40 cellular contexts compared by ENCODE assay signal in the genomic region with DNA sequence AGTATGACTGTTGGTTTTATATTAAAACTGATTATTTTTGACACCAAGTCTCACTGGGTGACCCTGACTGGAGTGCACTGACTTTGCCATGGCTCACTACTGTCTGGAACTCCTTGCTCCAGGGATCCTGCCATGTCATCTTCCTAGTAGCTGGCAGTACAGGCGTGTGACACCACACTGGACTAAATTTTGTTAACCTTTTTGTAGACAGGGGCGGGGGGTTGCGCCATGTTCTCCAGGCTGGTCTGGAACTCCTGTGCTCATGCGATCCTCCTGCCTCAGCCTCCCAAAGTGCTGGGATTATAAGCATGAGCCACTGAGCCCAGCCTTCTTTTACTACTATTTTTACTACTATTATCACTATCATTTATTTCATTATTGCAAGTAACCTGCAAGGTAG. TPM values are rescaled to one million over a fixed set of nuclear protein-coding genes. Genes with fewer than 3 reads are reported as not detected.
"Had no signal": no experiment of that assay in that cellular context is flagged by ENCODE, and none has a peak within 500 bp of the region (broad histone marks: within the 10 kb centered on the region; RNA-seq: fewer than 3 reads in every experiment).

No MANE protein-coding gene starts in this region.

- H3K4me3 ChIP-seq: ascending aorta, esophagus squamous epithelium, gastroesophageal sphincter had no signal

- H3K9me3 Mint-ChIP-seq: activated B cell treated with CpG ODN at 0.5 μM for 24 hours; activated CD8-positive, alpha-beta T cell treated with anti-CD3 and anti-CD28 coated beads for 36 hours; activated naive CD4-positive, alpha-beta T cell treated with anti-CD3 and anti-CD28 coated beads, Interleukin-2, amount 10 ng/mL, durations not matched to agents 7 days and 5 days; activated naive CD4-positive, alpha-beta T cell treated with anti-CD3 and anti-CD28 coated beads, Interleukin-2, amount 50 U/mL, for 72 hours; activated naive CD8-positive, alpha-beta T cell treated with anti-CD3 and anti-CD28 coated beads, Interleukin-2, amount 10 ng/mL, durations not matched to agents 7 days and 5 days; activated T-cell treated with anti-CD3 and anti-CD28 coated beads, Interleukin-2, amount 50 U/mL, for 24 hours; activated T-cell treated with anti-CD3 and anti-CD28 coated beads, Interleukin-2, amount 50 U/mL, for 72 hours; T-helper 2 cell treated with Interferon-gamma antibody and Interleukin-4, amounts not matched to agents 5 μg/mL and 100 μg/mL, for 36 hours had no signal

- H3K9me3 ChIP-seq: ascending aorta, esophagus squamous epithelium, gastroesophageal sphincter had no signal

- ATAC-seq: activated CD4-positive, CD25-positive, alpha-beta regulatory T cell treated with anti-CD3 and anti-CD28 coated beads, Interleukin-2, amount 50 U/mL, for 24 hours; activated CD8-positive, alpha-beta memory T cell treated with anti-CD3 and anti-CD28 coated beads, Interleukin-2, amount 10 ng/mL, durations not matched to agents 7 days and 5 days; activated CD8-positive, alpha-beta T cell treated with anti-CD3 and anti-CD28 coated beads for 36 hours; activated naive CD4-positive, alpha-beta T cell treated with anti-CD3 and anti-CD28 coated beads, Interleukin-2, amount 50 U/mL, for 72 hours; activated T-cell treated with anti-CD3 and anti-CD28 coated beads, Interleukin-2, amount 50 U/mL, for 72 hours; gastroesophageal sphincter; T-helper 17 cell had no signal

- FAIRE-seq: bronchial epithelial cell, colon, endometrium, endothelial cell of umbilical vein had no signal

- H3K27ac Mint-ChIP-seq: activated B cell treated with CpG ODN at 0.5 μM for 24 hours; activated CD8-positive, alpha-beta memory T cell treated with anti-CD3 and anti-CD28 coated beads, Interleukin-2, amount 10 ng/mL, durations not matched to agents 7 days and 5 days; activated CD8-positive, alpha-beta T cell treated with anti-CD3 and anti-CD28 coated beads for 36 hours; activated naive CD4-positive, alpha-beta T cell treated with anti-CD3 and anti-CD28 coated beads, Interleukin-2, amount 10 ng/mL, durations not matched to agents 7 days and 5 days; activated naive CD4-positive, alpha-beta T cell treated with anti-CD3 and anti-CD28 coated beads, Interleukin-2, amount 50 U/mL, for 72 hours; activated naive CD8-positive, alpha-beta T cell treated with anti-CD3 and anti-CD28 coated beads, Interleukin-2, amount 10 ng/mL, durations not matched to agents 7 days and 5 days; activated T-cell treated with anti-CD3 and anti-CD28 coated beads, Interleukin-2, amount 50 U/mL, for 24 hours; activated T-cell treated with anti-CD3 and anti-CD28 coated beads, Interleukin-2, amount 50 U/mL, for 72 hours; T-helper 17 cell; T-helper 2 cell treated with Interferon-gamma antibody and Interleukin-4, amounts not matched to agents 5 μg/mL and 100 μg/mL, for 36 hours had no signal

- H3K4me3 Mint-ChIP-seq: activated B cell treated with CpG ODN at 0.5 μM for 24 hours; activated CD8-positive, alpha-beta memory T cell treated with anti-CD3 and anti-CD28 coated beads, Interleukin-2, amount 10 ng/mL, durations not matched to agents 7 days and 5 days; activated CD8-positive, alpha-beta T cell treated with anti-CD3 and anti-CD28 coated beads for 36 hours; activated naive CD4-positive, alpha-beta T cell treated with anti-CD3 and anti-CD28 coated beads, Interleukin-2, amount 10 ng/mL, durations not matched to agents 7 days and 5 days; activated naive CD8-positive, alpha-beta T cell treated with anti-CD3 and anti-CD28 coated beads, Interleukin-2, amount 10 ng/mL, durations not matched to agents 7 days and 5 days; activated T-cell treated with anti-CD3 and anti-CD28 coated beads, Interleukin-2, amount 50 U/mL, for 24 hours; activated T-cell treated with anti-CD3 and anti-CD28 coated beads, Interleukin-2, amount 50 U/mL, for 72 hours; T-helper 17 cell; T-helper 2 cell treated with Interferon-gamma antibody and Interleukin-4, amounts not matched to agents 5 μg/mL and 100 μg/mL, for 36 hours had no signal

- H3K36me3 Mint-ChIP-seq: activated CD8-positive, alpha-beta memory T cell treated with anti-CD3 and anti-CD28 coated beads, Interleukin-2, amount 10 ng/mL, durations not matched to agents 7 days and 5 days; activated naive CD4-positive, alpha-beta T cell treated with anti-CD3 and anti-CD28 coated beads, Interleukin-2, amount 10 ng/mL, durations not matched to agents 7 days and 5 days; activated naive CD4-positive, alpha-beta T cell treated with anti-CD3 and anti-CD28 coated beads, Interleukin-2, amount 50 U/mL, for 72 hours; activated naive CD8-positive, alpha-beta T cell treated with anti-CD3 and anti-CD28 coated beads, Interleukin-2, amount 10 ng/mL, durations not matched to agents 7 days and 5 days had no signal

- H3K27me3 ChIP-seq: ascending aorta, brain microvascular endothelial cell, esophagus squamous epithelium, gastroesophageal sphincter had no signal

- H3K4me1 Mint-ChIP-seq: activated B cell treated with CpG ODN at 0.5 μM for 24 hours; activated CD8-positive, alpha-beta memory T cell treated with anti-CD3 and anti-CD28 coated beads, Interleukin-2, amount 10 ng/mL, durations not matched to agents 7 days and 5 days; activated naive CD4-positive, alpha-beta T cell treated with anti-CD3 and anti-CD28 coated beads, Interleukin-2, amount 10 ng/mL, durations not matched to agents 7 days and 5 days; activated naive CD8-positive, alpha-beta T cell treated with anti-CD3 and anti-CD28 coated beads, Interleukin-2, amount 10 ng/mL, durations not matched to agents 7 days and 5 days; T-helper 17 cell had no signal

- DNase-seq: activated B cell treated with CpG ODN at 0.5 μM for 24 hours; activated CD4-positive, alpha-beta T cell treated with anti-CD3 and anti-CD28 coated beads for 48 hours; activated CD4-positive, alpha-beta T cell treated with anti-CD3 and anti-CD28 coated beads, Interleukin-2, amount 50 U/mL, for 1 hour; activated CD4-positive, alpha-beta T cell treated with anti-CD3 and anti-CD28 coated beads, Interleukin-2, amount 50 U/mL, for 48 hours; activated CD8-positive, alpha-beta memory T cell treated with anti-CD3 and anti-CD28 coated beads, Interleukin-2, amount 10 ng/mL, durations not matched to agents 7 days and 5 days; activated CD8-positive, alpha-beta memory T cell treated with anti-CD3 and anti-CD28 coated beads, Interleukin-2, amount 50 U/mL, for 48 hours; activated CD8-positive, alpha-beta T cell treated with anti-CD3 and anti-CD28 coated beads for 36 hours; activated gamma-delta T cell; activated naive CD4-positive, alpha-beta T cell; activated naive CD4-positive, alpha-beta T cell treated with anti-CD3 and anti-CD28 coated beads, Interleukin-2, amount 10 ng/mL, durations not matched to agents 7 days and 5 days; activated naive CD8-positive, alpha-beta T cell treated with anti-CD3 and anti-CD28 coated beads, Interleukin-2, amount 10 ng/mL, durations not matched to agents 7 days and 5 days; activated T-cell treated with anti-CD3 and anti-CD28 coated beads for 4 hours; activated T-cell treated with anti-CD3 and anti-CD28 coated beads, Interleukin-2, amount 50 U/mL, for 24 hours; activated T-cell treated with anti-CD3 and anti-CD28 coated beads, Interleukin-2, amount 50 U/mL, for 72 hours; brain microvascular endothelial cell; caudate nucleus; effector CD8-positive, alpha-beta T cell; esophagus squamous epithelium; foreskin melanocyte; T-helper 1 cell; T-helper 17 cell; T1000; WERI-Rb-1 had no signal

- H3K27ac ChIP-seq: ascending aorta, brain microvascular endothelial cell, epithelial cell of prostate, esophagus squamous epithelium, gastroesophageal sphincter, WERI-Rb-1 had no signal

- H3K27me3 Mint-ChIP-seq: activated B cell treated with CpG ODN at 0.5 μM for 24 hours; activated naive CD4-positive, alpha-beta T cell treated with anti-CD3 and anti-CD28 coated beads, Interleukin-2, amount 10 ng/mL, durations not matched to agents 7 days and 5 days had no signal

- H3K36me3 ChIP-seq: ascending aorta, brain microvascular endothelial cell, esophagus squamous epithelium, gastroesophageal sphincter, WERI-Rb-1 had no signal

- H3K4me1 ChIP-seq: ascending aorta, esophagus squamous epithelium, gastroesophageal sphincter had no signal

RNA-seq across cellular contexts. Expression of a gene that starts 8.9 kb away (rescaled TPM):
- total RNA-seq: activated B cell treated with CpG ODN at 0.5 μM for 24 hours; activated CD8-positive, alpha-beta memory T cell treated with anti-CD3 and anti-CD28 coated beads for 36 hours; activated CD8-positive, alpha-beta memory T cell treated with anti-CD3 and anti-CD28 coated beads, Interleukin-2, amount 10 ng/mL, durations not matched to agents 7 days and 5 days; activated CD8-positive, alpha-beta T cell treated with anti-CD3 and anti-CD28 coated beads for 36 hours; activated naive CD4-positive, alpha-beta T cell treated with anti-CD3 and anti-CD28 coated beads, Interleukin-2, amount 50 U/mL, for 72 hours; activated naive CD8-positive, alpha-beta T cell treated with anti-CD3 and anti-CD28 coated beads, Interleukin-2, amount 10 ng/mL, durations not matched to agents 7 days and 5 days; activated T-cell treated with anti-CD3 and anti-CD28 coated beads, Interleukin-2, amount 50 U/mL, for 72 hours; ascending aorta; bronchial epithelial cell; chondrocyte; dermis microvascular lymphatic vessel endothelial cell; endothelial cell of umbilical vein; esophagus squamous epithelium; fibroblast of lung; fibroblast of villous mesenchyme; gastroesophageal sphincter; glomerular endothelial cell; T-helper 17 cell had no signal
- polyA plus RNA-seq: endothelial cell of umbilical vein, esophagus, fibroblast of lung had no signal

RNA-seq across cellular contexts. Expression of a gene that starts 12.3 kb away (rescaled TPM):
- total RNA-seq: activated B cell treated with CpG ODN at 0.5 μM for 24 hours; activated CD8-positive, alpha-beta memory T cell treated with anti-CD3 and anti-CD28 coated beads for 36 hours; activated CD8-positive, alpha-beta memory T cell treated with anti-CD3 and anti-CD28 coated beads, Interleukin-2, amount 10 ng/mL, durations not matched to agents 7 days and 5 days; activated CD8-positive, alpha-beta T cell treated with anti-CD3 and anti-CD28 coated beads for 36 hours; activated naive CD4-positive, alpha-beta T cell treated with anti-CD3 and anti-CD28 coated beads, Interleukin-2, amount 50 U/mL, for 72 hours; activated naive CD8-positive, alpha-beta T cell treated with anti-CD3 and anti-CD28 coated beads, Interleukin-2, amount 10 ng/mL, durations not matched to agents 7 days and 5 days; activated T-cell treated with anti-CD3 and anti-CD28 coated beads, Interleukin-2, amount 50 U/mL, for 72 hours; ascending aorta; bronchial epithelial cell; chondrocyte; dermis microvascular lymphatic vessel endothelial cell; endothelial cell of umbilical vein; esophagus squamous epithelium; fibroblast of lung; fibroblast of villous mesenchyme; gastroesophageal sphincter; glomerular endothelial cell; T-helper 17 cell had no signal
- polyA plus RNA-seq: endothelial cell of umbilical vein, esophagus, fibroblast of lung had no signal
